17 cellular contexts compared by ENCODE assay signal in the genomic region with DNA sequence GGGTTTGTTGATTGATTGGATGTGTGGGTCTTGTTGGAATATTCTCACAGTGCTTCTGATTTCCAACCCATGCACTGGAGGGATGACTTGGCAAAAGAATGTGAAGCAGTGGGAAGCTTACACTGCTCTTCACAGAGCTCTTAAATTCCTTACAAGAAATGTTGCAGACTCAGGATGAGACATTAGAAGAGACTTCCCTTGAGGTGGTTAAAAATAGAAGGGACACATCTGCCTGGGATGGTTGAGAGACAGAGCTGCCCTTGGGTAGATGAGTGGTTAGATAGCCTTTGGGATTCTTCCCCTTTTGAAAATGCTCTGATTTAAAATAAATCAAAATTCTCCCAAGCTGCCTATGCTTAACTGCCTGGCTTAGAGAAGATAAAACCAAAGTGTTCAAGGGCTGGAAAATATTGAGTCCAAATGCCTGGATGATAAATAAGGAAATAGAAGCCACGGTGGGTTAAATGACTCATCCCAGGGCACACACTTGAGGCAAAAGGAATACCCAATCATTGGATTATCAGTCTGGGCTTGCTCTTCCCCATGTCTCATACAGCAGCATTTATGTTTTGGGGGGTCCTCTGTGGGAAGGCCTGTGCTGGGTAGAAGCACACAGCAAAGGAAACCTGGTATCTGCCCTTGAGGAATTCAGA.
A peak's percentile ranks its signal among the peaks of the same experiment; 100 is the strongest.
DNase-seq lines count a peak whose midpoint lies in the region; ATAC-seq and TF ChIP-seq lines count a peak whose summit lies in the region.
"Had no signal": no experiment of that assay in that cellular context is flagged by ENCODE, and none has a peak within 500 bp of the region (broad histone marks: within the 10 kb centered on the region; RNA-seq: fewer than 3 reads in every experiment).

No MANE protein-coding gene starts in this region.

- no peaks in the 10 kb centered on the region for H4K20me1 ChIP-seq in smooth muscle cell (ENCODE audit: low read depth)

- no peak overlapping the region for H2AFZ ChIP-seq in smooth muscle cell (ENCODE audit: low read depth)

- WGBS in smooth muscle cell (ENCODE audit: low lambda C conversion rate) = 5% methylated on average over 1 of the region's 1 CpG
- 42 to 43% methylated on average over 1 of the region's 1 CpG for WGBS in aorta, 2 donors

- H3K27ac ChIP-seq in left ventricle myocardium inferior (replicated peaks) (no peak overlapping the region), smooth muscle cell (ENCODE audit: low read depth) (peak overlapping the region; percentile 72), aorta (ENCODE audit: low read depth in 1 of 2, low read length in 2 of 2) (no peak overlapping the region)

- ATAC-seq in Right ventricle myocardium inferior (peak; percentile 47), HG03342 (IDR thresholded peaks at IDR 0.05; ENCODE audit: unreplicated experiment) (no peak), aorta (ENCODE audit: low FRiP score) (no peak)
- ATAC-seq: K562 had no signal

- no peak overlapping the region for H3K4me3 ChIP-seq in left ventricle myocardium inferior
- H3K4me3 ChIP-seq in adipocyte (ENCODE audit: low read length) = no peak overlapping the region
- no peak overlapping the region for H3K4me3 ChIP-seq in smooth muscle cell
- H3K4me3 ChIP-seq in aorta (ENCODE audit: low read length in 2 of 2) = no peak overlapping the region
- H3K4me3 ChIP-seq: K562 had no signal

- peak overlapping the region; percentile 30 for H3K4me2 ChIP-seq in smooth muscle cell

- H3K36me3 ChIP-seq in left ventricle myocardium inferior (no peaks in the 10 kb centered on the region), adipocyte (ENCODE audit: control insufficient read depth, insufficient read depth, low read length, severe bottlenecking) (no peaks in the 10 kb centered on the region), smooth muscle cell (ENCODE audit: low read depth) (no peaks in the 10 kb centered on the region), aorta (ENCODE audit: control insufficient read depth in 1 of 2, insufficient read depth in 2 of 2, low read length in 1 of 2) (no peaks in the 10 kb centered on the region)

- peaks cover 2% of the 10 kb centered on the region for H3K9me3 ChIP-seq in left ventricle myocardium inferior (replicated peaks)
- H3K9me3 ChIP-seq in adipocyte (ENCODE audit: control insufficient read depth, low read length) = no peaks in the 10 kb centered on the region
- no peaks in the 10 kb centered on the region for H3K9me3 ChIP-seq in smooth muscle cell (replicated peaks; ENCODE audit: low read depth)
- H3K9me3 ChIP-seq in aorta (ENCODE audit: control insufficient read depth, low read length) = no peaks in the 10 kb centered on the region

- H3K9ac ChIP-seq in adipocyte (ENCODE audit: low read length) = peak overlapping the region; percentile 20
- H3K9ac ChIP-seq in smooth muscle cell (ENCODE audit: low read depth) = no peak overlapping the region

- DNase-seq in Right ventricle myocardium inferior (ENCODE audit: missing footprints) (no peak), left ventricle myocardium inferior (no peak), adipocyte (ENCODE audit: low read depth) (peak; percentile 64), glomerular visceral epithelial cell (ENCODE audit: extremely low spot score) (peak; percentile 10), smooth muscle cell (lab: John Stamatoyannopoulos, UW; ENCODE audit: unreplicated experiment) (no peak), aorta (no peak), RKO (ENCODE audit: low spot score) (no peak)
- DNase-seq: 8988T; activated CD4-positive, alpha-beta T cell treated with anti-CD3 and anti-CD28 coated beads for 4 hours; activated T-cell treated with anti-CD3 and anti-CD28 coated beads, Interleukin-2, amount 50 U/mL, for 48 hours; DMS 273 treated with DMSO at 0.1 percent for 48 hours; naive B cell; NCI-H2107; stimulated activated CD4-positive, alpha-beta T cell treated with anti-CD3 and anti-CD28 coated beads, Interleukin-12 subunit alpha, Interleukin-12 subunit beta, amount 100 ng/mL, for 4 hours; SW 1271 had no signal

- intact Hi-C loops in Right ventricle myocardium inferior (cut with DNase I) (no loop called here), left ventricle myocardium inferior (cut with micrococcal nuclease) (no loop called here), aorta (cut with DNase I) (no loop called here)

- TF ChIP-seq CTCF in left ventricle myocardium inferior (IDR thresholded peaks at IDR 0.05; ENCODE audit: borderline replicate concordance) (no peak), smooth muscle cell (IDR thresholded peaks at IDR 0.05; ENCODE audit: borderline replicate concordance, insufficient read depth, poor library complexity, severe bottlenecking) (no peak)

- H3K79me2 ChIP-seq in smooth muscle cell (ENCODE audit: low read depth) = no peaks in the 10 kb centered on the region

- H3K4me1 ChIP-seq in left ventricle myocardium inferior (peaks cover 65% of the 10 kb centered on the region), adipocyte (ENCODE audit: control insufficient read depth, insufficient read depth, low read length) (peaks cover 32% of the 10 kb centered on the region), smooth muscle cell (ENCODE audit: low read depth) (no peaks in the 10 kb centered on the region), aorta (ENCODE audit: control insufficient read depth in 1 of 2, insufficient read depth in 2 of 2, low read length in 2 of 2) (peaks cover 5 to 8% of the 10 kb centered on the region in 2 donors)

- peaks cover 3% of the 10 kb centered on the region for H3F3A ChIP-seq in smooth muscle cell (ENCODE audit: low read depth)

- H3K27me3 ChIP-seq in left ventricle myocardium inferior (ENCODE audit: low read depth) = no peaks in the 10 kb centered on the region
- no peaks in the 10 kb centered on the region for H3K27me3 ChIP-seq in adipocyte (replicated peaks; ENCODE audit: control insufficient read depth, insufficient read depth, low read length)
- H3K27me3 ChIP-seq in smooth muscle cell (ENCODE audit: low read depth) = no peaks in the 10 kb centered on the region
- no peaks in the 10 kb centered on the region for H3K27me3 ChIP-seq in aorta (ENCODE audit: control insufficient read depth in 1 of 2, insufficient read depth in 2 of 2, low read length in 1 of 2)

Comparison
In these comparisons a context has a peak if more than half of its experiments do, and no peak if none do; other contexts are left out.
1. DNase-seq: peak in adipocyte (single experiment) and glomerular visceral epithelial cell (single experiment); none in Right ventricle myocardium inferior (single experiment), left ventricle myocardium inferior (single experiment), smooth muscle cell (single experiment), aorta (0 of 2) and RKO (single experiment).